In genomic region chr4:140720387-140721087, GRCh38 we compare ENCODE assay signal across 9 cellular contexts. TPM values are rescaled to one million over a fixed set of nuclear protein-coding genes. Genes with fewer than 3 reads are reported as not detected.
DNase-seq lines count a peak whose midpoint lies in the region; ATAC-seq and TF ChIP-seq lines count a peak whose summit lies in the region.
"Had no signal": no experiment of that assay in that cellular context is flagged by ENCODE, and none has a peak within 500 bp of the region (broad histone marks: within the 10 kb centered on the region; RNA-seq: fewer than 3 reads in every experiment).

No MANE protein-coding gene starts in this region.

- H3K9me3 ChIP-seq in mucosa of rectum (ENCODE audit: control insufficient read depth in 2 of 2, low read length in 2 of 2): no peaks in the 10 kb centered on the region
- no peaks in the 10 kb centered on the region for H3K9me3 ChIP-seq in tibial artery

- H3K4me1 ChIP-seq in mucosa of rectum (ENCODE audit: control insufficient read depth in 2 of 2, insufficient read depth in 2 of 2, low read length in 2 of 2) (peaks cover 0 to 6% of the 10 kb centered on the region in 2 donors), tibial artery (peaks cover 0 to 27% (median 9%) of the 10 kb centered on the region in 4 donors)

- H3K27ac ChIP-seq in mucosa of rectum (ENCODE audit: low read depth in 2 of 2, low read length in 2 of 2) (peak overlapping the region; percentile 47 to 48), tibial artery (no peak overlapping the region)

- H3K9ac ChIP-seq in mucosa of rectum (ENCODE audit: low read depth in 1 of 2, low read length in 2 of 2): peak overlapping the region; percentile 17 to 27

- intact Hi-C loops in tibial artery (cut with DNase I; ENCODE audit: low total_unique reads): no loop called here
- intact Hi-C loops in posterior cingulate gyrus (cut with DNase I): no loop called here

- H3K4me3 ChIP-seq in mucosa of rectum (ENCODE audit: low read length in 2 of 2) (peak overlapping the region; percentile 25 to 59), tibial artery (no peak overlapping the region)

- H3K36me3 ChIP-seq in mucosa of rectum (ENCODE audit: control insufficient read depth in 2 of 2, insufficient read depth in 2 of 2, low read length in 2 of 2) (no peaks in the 10 kb centered on the region), tibial artery (no peaks in the 10 kb centered on the region)

- H3K27me3 ChIP-seq in mucosa of rectum (ENCODE audit: control insufficient read depth in 2 of 2, insufficient read depth in 2 of 2, low read length in 2 of 2) (no peaks in the 10 kb centered on the region), tibial artery (no peaks in the 10 kb centered on the region)

- DNase-seq in NAMALWA (ENCODE audit: low spot score): peak; percentile 14
- DNase-seq in tibial artery: no peak
- no peak for DNase-seq in posterior cingulate gyrus
- no peak for DNase-seq in ureter (ENCODE audit: low spot score)
- DNase-seq: cortex of kidney had no signal

- TF ChIP-seq CTCF in tibial artery (IDR thresholded peaks at IDR 0.05): no peak

- ATAC-seq in GM18502 (IDR thresholded peaks at IDR 0.05; ENCODE audit: poor library complexity, unreplicated experiment): peak; percentile 39
- peak; percentile 37 for ATAC-seq in GM21529 (IDR thresholded peaks at IDR 0.05; ENCODE audit: unreplicated experiment)
- ATAC-seq in HG03139 (IDR thresholded peaks at IDR 0.05; ENCODE audit: unreplicated experiment): no peak

RNA-seq across cellular contexts. Expression of gene TBC1D9, which starts 35.6 kb away (rescaled TPM):
- 64.3 TPM for total RNA-seq in ureter

Comparison
In these comparisons a context has a peak if more than half of its experiments do, and no peak if none do; other contexts are left out.
1. H3K27ac ChIP-seq: peak in mucosa of rectum (2 of 2); none in tibial artery (0 of 2).
2. H3K4me3 ChIP-seq: peak in mucosa of rectum (2 of 2); none in tibial artery (0 of 2).